ENCODE assay signal across 21 cellular contexts in the genomic region with DNA sequence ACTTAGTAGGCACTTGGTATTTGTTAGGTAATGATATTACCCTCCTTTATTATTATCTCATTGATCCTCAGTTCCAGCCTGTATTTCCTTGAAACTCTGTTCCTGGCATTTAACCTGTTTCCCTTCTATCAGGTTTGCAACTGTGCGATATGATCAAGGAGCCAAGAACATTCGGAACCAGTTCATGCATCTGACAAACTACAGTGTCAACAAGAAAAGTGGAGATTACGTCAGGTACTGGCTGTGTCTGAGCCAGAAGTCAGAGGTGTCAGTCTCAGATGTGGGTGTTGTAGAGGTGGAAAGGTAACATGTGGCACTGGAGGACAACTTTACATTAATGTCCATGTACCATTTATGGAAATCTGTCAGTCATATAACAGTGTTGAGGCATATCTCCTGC.
"Had no signal": no experiment of that assay in that cellular context is flagged by ENCODE, and none has a peak within 500 bp of the region (broad histone marks: within the 10 kb centered on the region; RNA-seq: fewer than 3 reads in every experiment).

No MANE protein-coding gene starts in this region.

- ATAC-seq: heart right ventricle; natural killer cell treated with Interleukin-12 subunit alpha and Interleukin-12 subunit beta and Interleukin-15 and Interleukin-18, amount 100 ng/mL, for 72 hours; stimulated activated naive B cell treated with anti-CD40 and anti-IgM and Interleukin-4, amounts not matched to agents 10 μg/mL and 1 μg/mL and 100 μg/mL, for 72 hours; stimulated activated naive CD8-positive, alpha-beta T cell treated with anti-CD3 and anti-CD28 coated beads, Interleukin-15, amount 100 ng/mL, for 72 hours had no signal

- H3K4me3 Mint-ChIP-seq: natural killer cell treated with Interleukin-12 subunit alpha and Interleukin-12 subunit beta and Interleukin-15 and Interleukin-18, amount 100 ng/mL, for 72 hours; neural progenitor cell; stimulated activated naive B cell treated with anti-CD40 and anti-IgM and Interleukin-4, amounts not matched to agents 10 μg/mL and 1 μg/mL and 100 μg/mL, for 72 hours; stimulated activated naive CD8-positive, alpha-beta T cell treated with anti-CD3 and anti-CD28 coated beads, Interleukin-15, amount 100 ng/mL, for 72 hours had no signal

- H3K9me3 ChIP-seq: heart right ventricle, ovary, psoas muscle, sigmoid colon, thoracic aorta, transverse colon had no signal

- H3K36me3 ChIP-seq: neural progenitor cell, ovary, sigmoid colon had no signal

- H3K27me3 ChIP-seq: heart right ventricle, neural progenitor cell, ovary, sigmoid colon, transverse colon had no signal

- DNase-seq: central memory CD4-positive, alpha-beta T cell; effector CD4-positive, alpha-beta T cell; foreskin melanocyte; heart right ventricle; hypothalamus; islet precursor cell; nucleus accumbens; ovary; psoas muscle; sigmoid colon; stimulated activated CD4-positive, alpha-beta T cell treated with anti-CD3 and anti-CD28 coated beads, Interleukin-2, amount 100 ng/mL, for 24 hours; stimulated activated CD4-positive, alpha-beta T cell treated with anti-CD3 and anti-CD28 coated beads, Interleukin-4, amount 100 ng/mL, for 4 hours; stimulated activated naive B cell treated with anti-CD40 and anti-IgM and Interleukin-4, amounts not matched to agents 10 μg/mL and 1 μg/mL and 100 μg/mL, for 72 hours; stimulated activated naive CD8-positive, alpha-beta T cell treated with anti-CD3 and anti-CD28 coated beads, Interleukin-15, amount 100 ng/mL, for 72 hours; substantia nigra; transverse colon had no signal

- H3K27ac ChIP-seq: coronary artery, neural progenitor cell, ovary, psoas muscle, thoracic aorta, transverse colon had no signal

- H3K4me1 Mint-ChIP-seq: neural progenitor cell; stimulated activated naive B cell treated with anti-CD40 and anti-IgM and Interleukin-4, amounts not matched to agents 10 μg/mL and 1 μg/mL and 100 μg/mL, for 72 hours; stimulated activated naive CD8-positive, alpha-beta T cell treated with anti-CD3 and anti-CD28 coated beads, Interleukin-15, amount 100 ng/mL, for 72 hours had no signal

- H3K4me3 ChIP-seq: coronary artery, heart right ventricle, neural progenitor cell, ovary, psoas muscle, sigmoid colon, skin epidermis, thoracic aorta, transverse colon had no signal

- H3K9me3 Mint-ChIP-seq: natural killer cell treated with Interleukin-12 subunit alpha and Interleukin-12 subunit beta and Interleukin-15 and Interleukin-18, amount 100 ng/mL, for 72 hours; neural progenitor cell; stimulated activated naive B cell treated with anti-CD40 and anti-IgM and Interleukin-4, amounts not matched to agents 10 μg/mL and 1 μg/mL and 100 μg/mL, for 72 hours; stimulated activated naive CD8-positive, alpha-beta T cell treated with anti-CD3 and anti-CD28 coated beads, Interleukin-15, amount 100 ng/mL, for 72 hours had no signal

- H3K27ac Mint-ChIP-seq: natural killer cell treated with Interleukin-12 subunit alpha and Interleukin-12 subunit beta and Interleukin-15 and Interleukin-18, amount 100 ng/mL, for 72 hours; neural progenitor cell; stimulated activated naive B cell treated with anti-CD40 and anti-IgM and Interleukin-4, amounts not matched to agents 10 μg/mL and 1 μg/mL and 100 μg/mL, for 72 hours had no signal

- H3K27me3 Mint-ChIP-seq: natural killer cell treated with Interleukin-12 subunit alpha and Interleukin-12 subunit beta and Interleukin-15 and Interleukin-18, amount 100 ng/mL, for 72 hours; stimulated activated naive B cell treated with anti-CD40 and anti-IgM and Interleukin-4, amounts not matched to agents 10 μg/mL and 1 μg/mL and 100 μg/mL, for 72 hours; stimulated activated naive CD8-positive, alpha-beta T cell treated with anti-CD3 and anti-CD28 coated beads, Interleukin-15, amount 100 ng/mL, for 72 hours had no signal
